Comparison of ENCODE assay signal across 8 cellular contexts in the genomic region with DNA sequence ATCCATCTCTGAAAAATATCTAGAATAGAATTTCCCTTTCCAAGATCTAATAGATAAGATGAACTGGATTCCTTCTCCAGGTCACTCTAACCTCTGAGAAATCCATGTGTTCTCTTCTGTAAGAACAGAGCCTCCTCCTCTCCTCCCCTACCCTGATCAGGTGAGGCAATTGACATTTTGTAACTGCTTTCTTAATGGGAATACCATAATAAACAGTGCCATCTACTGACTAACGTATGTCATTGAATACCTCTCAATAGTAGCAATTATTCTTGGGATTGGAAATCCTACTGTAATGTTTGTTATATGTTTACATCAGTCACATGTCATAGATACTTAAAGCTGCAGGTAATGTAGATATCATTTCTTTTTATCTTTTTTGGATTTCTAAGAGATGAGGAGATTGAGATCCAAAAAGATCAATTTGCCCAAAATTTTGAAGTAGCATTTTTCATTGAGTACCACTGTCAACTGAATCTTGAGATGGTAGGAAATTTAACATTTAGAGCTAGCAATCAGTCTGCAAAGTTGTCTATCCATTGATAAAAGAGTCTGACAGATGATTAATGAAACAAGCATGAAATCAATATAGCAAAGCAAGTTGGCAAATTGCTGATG.
DNase-seq lines count a peak whose midpoint lies in the region; ATAC-seq and TF ChIP-seq lines count a peak whose summit lies in the region.

No MANE protein-coding gene starts in this region.

- POLR2A ChIA-PET in HCT116 (lab: Charles Lee): no interaction called here

- BruUV-seq in HCT116 (replicated peaks; lab: Mats Ljungman, UMichigan): no TSS peak

- RAD21 ChIA-PET in HCT116 (lab: Charles Lee; ENCODE audit: low non-redundant PET in 1 of 2, low total read pairs in 2 of 2, uncharacterized antibody in 2 of 2, unreplicated experiment in 2 of 2): no interaction called here

- DNase-seq in SIG-M5 treated with dmso at 0.1 percent for 504 hours (lab: John Stamatoyannopoulos, UW; ENCODE audit: unreplicated experiment) (peak; percentile 46), SIG-M5 (lab: John Stamatoyannopoulos, UW) (no peak), HCT116 (ENCODE audit: low read depth, low spot score) (peak; percentile 49), LHCN-M2 (ENCODE audit: low read depth) (peak; percentile 61), RKO (ENCODE audit: low spot score) (peak; percentile 69), epidermal melanocyte (ENCODE audit: insufficient read length, low spot score) (peak; percentile 49), mucosa of descending colon (no peak), T1000 (lab: John Stamatoyannopoulos, UW) (no peak)

- peak; percentile 89 for TF ChIP-seq RAD21 in HCT116 (IDR thresholded peaks at IDR 0.05; ENCODE audit: low read depth)

- H3K79me2 ChIP-seq in HCT116 (ENCODE audit: insufficient read depth, low read length): no peaks in the 10 kb centered on the region

- peak; percentile 42 to 80 (median 60); a peak in 4 of 6 replicates for TF ChIP-seq CTCF in HCT116 (IDR thresholded peaks at IDR 0.05 in 2 of 3, conservative IDR thresholded peaks at IDR 0.05 in 1 of 3; ENCODE audit: borderline replicate concordance in 1 of 3, insufficient read depth in 1 of 3, low read depth in 2 of 3, low read length in 2 of 3)
- TF ChIP-seq CTCF in mucosa of descending colon (IDR thresholded peaks at IDR 0.05): peak; percentile 13

- H4K20me1 ChIP-seq in HCT116 (ENCODE audit: insufficient read depth): no peaks in the 10 kb centered on the region

- H3K27me3 ChIP-seq in HCT116 (ENCODE audit: insufficient read depth, low read length): no peaks in the 10 kb centered on the region

- no peak overlapping the region for H3K4me2 ChIP-seq in HCT116 (ENCODE audit: low read length)

- TF ChIP-seq POLR2A in HCT116 (IDR thresholded peaks at IDR 0.05; ENCODE audit: borderline replicate concordance, extremely low read depth, insufficient read depth, insufficient read length): no peak

- no peaks in the 10 kb centered on the region for H3K9me3 ChIP-seq in HCT116 (ENCODE audit: control insufficient read depth in 1 of 2, insufficient read depth in 1 of 2, low read depth in 1 of 2, low read length in 2 of 2)
- no peaks in the 10 kb centered on the region for H3K9me3 ChIP-seq in mucosa of descending colon

- no peak overlapping the region for H3K27ac ChIP-seq in HCT116 (ENCODE audit: low read depth, low read length)

- peak overlapping the region; percentile 24 for H2AFZ ChIP-seq in HCT116 (ENCODE audit: low read depth, low read length, poor library complexity, severe bottlenecking)

- H3K4me1 ChIP-seq in HCT116 (ENCODE audit: control insufficient read depth in 1 of 2, insufficient read depth in 2 of 2, low read length in 2 of 2) (peaks cover 3 to 13% of the 10 kb centered on the region in 2 experiments; a peak in 3 of 4 replicates), mucosa of descending colon (ENCODE audit: low read depth) (no peaks in the 10 kb centered on the region)

- no peaks in the 10 kb centered on the region for H3K36me3 ChIP-seq in HCT116 (ENCODE audit: control insufficient read depth in 1 of 2, insufficient read depth in 2 of 2, low read length in 2 of 2)
- H3K36me3 ChIP-seq in mucosa of descending colon (ENCODE audit: low read depth): no peaks in the 10 kb centered on the region

- no peaks in the 10 kb centered on the region for H3K9me2 ChIP-seq in HCT116 (ENCODE audit: insufficient read depth)

- H3K4me3 ChIP-seq in HCT116 (replicated peaks in 1 of 2; ENCODE audit: low read depth in 1 of 2, low read length in 2 of 2) (no peak overlapping the region), mucosa of descending colon (no peak overlapping the region)

- H3K9ac ChIP-seq in HCT116 (ENCODE audit: low read length): no peak overlapping the region

- intact Hi-C loops in HCT116 (cut with micrococcal nuclease): loop anchor here (1.0 to 10.0 kb wide), 3 partner anchors 184 to 979 kb away; no protein-coding TSS in a partner anchor
- intact Hi-C loops in mucosa of descending colon (cut with DNase I, micrococcal nuclease): loop anchor here (10.0 kb wide), 1 partner anchor 599 kb away; the partner anchor contains the start of gene GJA1 (in 2 of the 2)

- ATAC-seq in HCT116 (peak; percentile 91), mucosa of descending colon (peak; percentile 51)

- CTCF ChIA-PET in HCT116 (lab: Charles Lee): interaction anchor here (0.6 to 1.3 kb wide), 7 partner anchors 151 to 598 kb away, joined by 3 to 6 read pairs (median 3); partner anchors contain the start of gene GJA1

TF ChIP-seq in HCT116, 20 proteins besides CTCF, POLR2A, EP300 and RAD21:
- TF ChIP-seq, protein P1, sequence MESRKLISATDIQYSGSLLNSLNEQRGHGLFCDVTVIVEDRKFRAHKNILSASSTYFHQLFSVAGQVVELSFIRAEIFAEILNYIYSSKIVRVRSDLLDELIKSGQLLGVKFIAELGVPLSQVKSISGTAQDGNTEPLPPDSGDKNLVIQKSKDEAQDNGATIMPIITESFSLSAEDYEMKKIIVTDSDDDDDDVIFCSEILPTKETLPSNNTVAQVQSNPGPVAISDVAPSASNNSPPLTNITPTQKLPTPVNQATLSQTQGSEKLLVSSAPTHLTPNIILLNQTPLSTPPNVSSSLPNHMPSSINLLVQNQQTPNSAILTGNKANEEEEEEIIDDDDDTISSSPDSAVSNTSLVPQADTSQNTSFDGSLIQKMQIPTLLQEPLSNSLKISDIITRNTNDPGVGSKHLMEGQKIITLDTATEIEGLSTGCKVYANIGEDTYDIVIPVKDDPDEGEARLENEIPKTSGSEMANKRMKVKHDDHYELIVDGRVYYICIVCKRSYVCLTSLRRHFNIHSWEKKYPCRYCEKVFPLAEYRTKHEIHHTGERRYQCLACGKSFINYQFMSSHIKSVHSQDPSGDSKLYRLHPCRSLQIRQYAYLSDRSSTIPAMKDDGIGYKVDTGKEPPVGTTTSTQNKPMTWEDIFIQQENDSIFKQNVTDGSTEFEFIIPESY (IDR thresholded peaks at IDR 0.05; ENCODE audit: extremely low read depth, insufficient replicate concordance, low read length): no peak
- TF ChIP-seq MAX (IDR thresholded peaks at IDR 0.05): 0 out of 2 replicates have a peak, but pooled peaks have one; percentile 16
- no peak for TF ChIP-seq YY1 (IDR thresholded peaks at IDR 0.05; ENCODE audit: extremely low read depth, insufficient replicate concordance, low read depth, low read length)
- TF ChIP-seq CEBPB (IDR thresholded peaks at IDR 0.05; ENCODE audit: low read depth): peak; percentile 68
- peak; percentile 49; the same call in 1 of the 2 replicates for TF ChIP-seq CBX3 (IDR thresholded peaks at IDR 0.05; ENCODE audit: low read depth)

Comparison
In these comparisons a context has a peak if more than half of its experiments do, and no peak if none do; other contexts are left out.
1. DNase-seq: peak in SIG-M5 treated with dmso at 0.1 percent for 504 hours (single experiment), HCT116 (single experiment), LHCN-M2 (single experiment), RKO (single experiment) and epidermal melanocyte (single experiment); none in SIG-M5 (single experiment), mucosa of descending colon (0 of 3) and T1000 (single experiment).